Comparison of ENCODE assay signal across 7 cellular contexts in the genomic region with DNA sequence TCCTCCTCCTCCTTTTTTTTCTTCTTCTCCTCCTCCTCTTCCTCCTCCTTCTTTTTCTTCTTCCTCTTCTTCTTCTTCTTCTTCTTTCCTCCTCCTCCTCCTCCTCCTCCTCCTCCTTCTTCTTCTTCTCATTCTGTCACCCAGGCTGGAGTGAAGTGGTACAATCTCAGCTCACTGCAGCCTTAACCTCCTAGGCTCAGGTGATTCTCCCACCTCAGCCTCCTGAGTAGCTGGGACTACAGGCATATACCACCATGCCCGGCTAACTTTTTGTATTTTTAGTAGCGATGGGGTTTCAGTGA.
A peak's percentile ranks its signal among the peaks of the same experiment; 100 is the strongest.
DNase-seq lines count a peak whose midpoint lies in the region; ATAC-seq, FAIRE-seq and TF ChIP-seq lines count a peak whose summit lies in the region.
"Not testable (repeated sequence)": the region's sequence is repeated elsewhere in the genome, so short reads cannot be mapped to it uniquely, and the experiment has no call there.

No MANE protein-coding gene starts in this region.

- not testable (repeated sequence) for TF ChIP-seq RAD21 in GM12878 (IDR thresholded peaks at IDR 0.05; ENCODE audit: insufficient read depth, low read depth, low read length)

- not testable (repeated sequence) for H3K9me3 ChIP-seq in CD8-positive, alpha-beta memory T cell (ENCODE audit: low read length); MM.1S (replicated peaks; ENCODE audit: insufficient read depth, low read length); T-helper 17 cell (ENCODE audit: control insufficient read depth, low read length, poor library complexity, severe bottlenecking); GM12878 (replicated peaks; ENCODE audit: control insufficient read depth, insufficient read depth, low read length)

- FAIRE-seq in GM12878 (lab: Jason Lieb, UNC) = not testable (repeated sequence)

- not testable (repeated sequence) for H3K79me2 ChIP-seq in MM.1S (ENCODE audit: low read length); GM12878 (ENCODE audit: control insufficient read depth, insufficient read depth, low read length)

- H3K4me1 ChIP-seq in CD8-positive, alpha-beta memory T cell (ENCODE audit: insufficient read depth, low read length); GM12878 (ENCODE audit: control insufficient read depth, insufficient read depth, low read length): not testable (repeated sequence)
- peaks cover 16% of the 10 kb centered on the region; the same call in 1 of the 2 replicates for H3K4me1 ChIP-seq in MM.1S (ENCODE audit: low read length)

- not testable (repeated sequence) for H3K4me3 ChIP-seq in CD8-positive, alpha-beta memory T cell (ENCODE audit: low read length); MM.1S (ENCODE audit: low read length); GM12878

- not testable (repeated sequence) for BruUV-seq in GM12878 (replicated peaks; lab: Mats Ljungman, UMichigan)

- intact Hi-C loops in GM12878 (cut with micrococcal nuclease; ENCODE audit: unreplicated experiment) = not testable (repeated sequence)

- H3K9me3 Mint-ChIP-seq in CD8-positive, alpha-beta memory T cell; activated CD4-positive, alpha-beta memory T cell treated with anti-CD3 and anti-CD28 coated beads, Interleukin-2, amount 10 ng/mL, durations not matched to agents 7 days and 5 days; effector memory CD8-positive, alpha-beta T cell; stimulated activated memory B cell treated with anti-CD40 and anti-IgM and Interleukin-4, amounts not matched to agents 10 μg/mL and 1 μg/mL and 100 μg/mL, for 72 hours: not testable (repeated sequence)

- not testable (repeated sequence) for TF ChIP-seq EP300 in GM12878 (IDR thresholded peaks at IDR 0.05; ENCODE audit: borderline replicate concordance in 1 of 2, control insufficient read depth in 1 of 2, low read depth in 2 of 2, low read length in 2 of 2)

- not testable (repeated sequence) for TF ChIP-seq CTCF in MM.1S (IDR thresholded peaks at IDR 0.05; ENCODE audit: low read length); GM12878 (IDR thresholded peaks at IDR 0.05 in 2 of 3, conservative IDR thresholded peaks at IDR 0.05 in 1 of 3; ENCODE audit: control insufficient read depth in 2 of 3, extremely low read depth in 1 of 3, insufficient read depth in 1 of 3, low read depth in 3 of 3, low read length in 3 of 3)

- WGBS in GM12878 (ENCODE audit: insufficient coverage, insufficient replicate concordance, low lambda C conversion rate, missing lambda C conversion rate) = 96% methylated on average over 2 of the region's 2 CpGs

- H3K4me1 Mint-ChIP-seq in CD8-positive, alpha-beta memory T cell = peaks cover 11 to 23% (median 16%) of the 10 kb centered on the region in 3 donors
- H3K4me1 Mint-ChIP-seq in T-helper 17 cell = peaks cover 12% of the 10 kb centered on the region
- H3K4me1 Mint-ChIP-seq in activated CD4-positive, alpha-beta memory T cell treated with anti-CD3 and anti-CD28 coated beads, Interleukin-2, amount 10 ng/mL, durations not matched to agents 7 days and 5 days = peaks cover 21% of the 10 kb centered on the region
- H3K4me1 Mint-ChIP-seq in effector memory CD8-positive, alpha-beta T cell (ENCODE audit: low read depth in 2 of 2) = peaks cover 11 to 17% of the 10 kb centered on the region in 2 donors
- H3K4me1 Mint-ChIP-seq in stimulated activated memory B cell treated with anti-CD40 and anti-IgM and Interleukin-4, amounts not matched to agents 10 μg/mL and 1 μg/mL and 100 μg/mL, for 72 hours = peaks cover 18% of the 10 kb centered on the region

- peaks cover 12% of the 10 kb centered on the region for H3F3A ChIP-seq in MM.1S (ENCODE audit: insufficient read depth, low read length)

- in situ Hi-C loops in GM12878 (cut with MboI) = not testable (repeated sequence)

- not testable (repeated sequence) for H4K20me1 ChIP-seq in MM.1S (ENCODE audit: insufficient read depth, low read length); GM12878 (ENCODE audit: control insufficient read depth, insufficient read depth)

- not testable (repeated sequence) for H3K9me2 ChIP-seq in MM.1S (replicated peaks; ENCODE audit: insufficient read depth, low read length)

- H3K27me3 Mint-ChIP-seq in CD8-positive, alpha-beta memory T cell; stimulated activated memory B cell treated with anti-CD40 and anti-IgM and Interleukin-4, amounts not matched to agents 10 μg/mL and 1 μg/mL and 100 μg/mL, for 72 hours: not testable (repeated sequence)
- H3K27me3 Mint-ChIP-seq in T-helper 17 cell = peaks cover 20% of the 10 kb centered on the region
- H3K27me3 Mint-ChIP-seq in activated CD4-positive, alpha-beta memory T cell treated with anti-CD3 and anti-CD28 coated beads, Interleukin-2, amount 10 ng/mL, durations not matched to agents 7 days and 5 days = peaks cover 17% of the 10 kb centered on the region
- peaks cover 0 to 23% of the 10 kb centered on the region in 2 donors for H3K27me3 Mint-ChIP-seq in effector memory CD8-positive, alpha-beta T cell

- H3K4me2 ChIP-seq in MM.1S (ENCODE audit: low read depth, low read length); GM12878 (ENCODE audit: control insufficient read depth, insufficient read depth): not testable (repeated sequence)

- not testable (repeated sequence) for H3K36me3 Mint-ChIP-seq in CD8-positive, alpha-beta memory T cell; T-helper 17 cell (ENCODE audit: low read depth); activated CD4-positive, alpha-beta memory T cell treated with anti-CD3 and anti-CD28 coated beads, Interleukin-2, amount 10 ng/mL, durations not matched to agents 7 days and 5 days (ENCODE audit: low read depth); effector memory CD8-positive, alpha-beta T cell (ENCODE audit: insufficient read depth); stimulated activated memory B cell treated with anti-CD40 and anti-IgM and Interleukin-4, amounts not matched to agents 10 μg/mL and 1 μg/mL and 100 μg/mL, for 72 hours

- SMC1A ChIA-PET in GM12878 (lab: Charles Lee; ENCODE audit: uncharacterized antibody, unreplicated experiment) = interaction anchor here (0.6 kb wide), 1 partner anchor 47 kb away, joined by 3 read pairs; no protein-coding TSS in a partner anchor

- not testable (repeated sequence) for DNase-seq in CD8-positive, alpha-beta memory T cell; MM.1S; T-helper 17 cell; activated CD4-positive, alpha-beta memory T cell treated with anti-CD3 and anti-CD28 coated beads, Interleukin-2, amount 10 ng/mL, durations not matched to agents 7 days and 5 days; GM12878 (ENCODE audit: low read depth, low spot score); effector memory CD8-positive, alpha-beta T cell

- not testable (repeated sequence) for H3K27me3 ChIP-seq in CD8-positive, alpha-beta memory T cell (ENCODE audit: insufficient read depth, low read length, poor library complexity, severe bottlenecking); MM.1S (replicated peaks; ENCODE audit: insufficient read depth, low read length); GM12878 (replicated peaks in 1 of 2; ENCODE audit: control insufficient read depth in 2 of 2, insufficient read depth in 2 of 2, low read length in 1 of 2)

- peak overlapping the region in 2 of 8 donors; percentile 29 to 75 for H3K27ac Mint-ChIP-seq in CD8-positive, alpha-beta memory T cell
- H3K27ac Mint-ChIP-seq in T-helper 17 cell; activated CD4-positive, alpha-beta memory T cell treated with anti-CD3 and anti-CD28 coated beads, Interleukin-2, amount 10 ng/mL, durations not matched to agents 7 days and 5 days: not testable (repeated sequence)
- H3K27ac Mint-ChIP-seq in effector memory CD8-positive, alpha-beta T cell = peak overlapping the region; percentile 80 to 88
- peak overlapping the region; percentile 68 for H3K27ac Mint-ChIP-seq in stimulated activated memory B cell treated with anti-CD40 and anti-IgM and Interleukin-4, amounts not matched to agents 10 μg/mL and 1 μg/mL and 100 μg/mL, for 72 hours

- not testable (repeated sequence) for H3K9ac ChIP-seq in MM.1S (ENCODE audit: low read length); GM12878 (ENCODE audit: control insufficient read depth, insufficient read depth, low read length)

- TF ChIP-seq POLR2A in GM12878 (IDR thresholded peaks at IDR 0.05; ENCODE audit: low read depth, low read length) = not testable (repeated sequence)

- H3K27ac ChIP-seq in CD8-positive, alpha-beta memory T cell (ENCODE audit: low read depth, low read length); MM.1S (ENCODE audit: low read length); GM12878 (ENCODE audit: control insufficient read depth, insufficient read depth): not testable (repeated sequence)

- H2AFZ ChIP-seq in MM.1S (ENCODE audit: low read length) (0 out of 2 replicates have a peak overlapping the region, but pooled peaks have one; percentile 88), GM12878 (ENCODE audit: control insufficient read depth, low read depth, low read length) (peak overlapping the region; percentile 92; the same call in 1 of the 2 replicates)

- H3K4me3 Mint-ChIP-seq in CD8-positive, alpha-beta memory T cell = peak overlapping the region in 5 of 7 donors; percentile 3 to 79 (median 44)
- peak overlapping the region; percentile 67 for H3K4me3 Mint-ChIP-seq in T-helper 17 cell
- H3K4me3 Mint-ChIP-seq in activated CD4-positive, alpha-beta memory T cell treated with anti-CD3 and anti-CD28 coated beads, Interleukin-2, amount 10 ng/mL, durations not matched to agents 7 days and 5 days = peak overlapping the region; percentile 9
- peak overlapping the region; percentile 75 to 78 for H3K4me3 Mint-ChIP-seq in effector memory CD8-positive, alpha-beta T cell
- peak overlapping the region; percentile 74 for H3K4me3 Mint-ChIP-seq in stimulated activated memory B cell treated with anti-CD40 and anti-IgM and Interleukin-4, amounts not matched to agents 10 μg/mL and 1 μg/mL and 100 μg/mL, for 72 hours

- RAD21 ChIA-PET in GM12878 (lab: Charles Lee; ENCODE audit: unreplicated experiment) = not testable (repeated sequence)

- ATAC-seq in T-helper 17 cell; GM12878; effector memory CD8-positive, alpha-beta T cell (replicated peaks); stimulated activated memory B cell treated with anti-CD40 and anti-IgM and Interleukin-4, amounts not matched to agents 10 μg/mL and 1 μg/mL and 100 μg/mL, for 72 hours: not testable (repeated sequence)

- H3K36me3 ChIP-seq in CD8-positive, alpha-beta memory T cell (ENCODE audit: insufficient read depth, low read length); MM.1S (replicated peaks; ENCODE audit: insufficient read depth, low read length); GM12878 (ENCODE audit: control insufficient read depth in 2 of 2, insufficient read depth in 2 of 2, low read length in 1 of 2): not testable (repeated sequence)

- CTCF ChIA-PET in CD8-positive, alpha-beta memory T cell (lab: Charles Lee); activated CD4-positive, alpha-beta memory T cell treated with anti-CD3 and anti-CD28 coated beads, Interleukin-2, amount 10 ng/mL, durations not matched to agents 7 days and 5 days (lab: Charles Lee); GM12878 (lab: Yijun Ruan, JAX): not testable (repeated sequence)

- POLR2A ChIA-PET in CD8-positive, alpha-beta memory T cell (lab: Charles Lee) = interaction anchor here (1.6 kb wide), 1 partner anchor 122 kb away, joined by 5 read pairs; a partner anchor contains a TSS
- POLR2A ChIA-PET in activated CD4-positive, alpha-beta memory T cell treated with anti-CD3 and anti-CD28 coated beads, Interleukin-2, amount 10 ng/mL, durations not matched to agents 7 days and 5 days (lab: Charles Lee) = not testable (repeated sequence)
- POLR2A ChIA-PET in GM12878 (lab: Charles Lee) = interaction anchor here (0.7 kb wide), 1 partner anchor 249 kb away, joined by 3 read pairs; no protein-coding TSS in a partner anchor

Comparison
In these comparisons a context has a peak if more than half of its experiments do, and no peak if none do; other contexts are left out.
1. H3K4me3 Mint-ChIP-seq: peak in every context shown above with its lines; median percentile 76 in effector memory CD8-positive, alpha-beta T cell; 74 in stimulated activated memory B cell treated with anti-CD40 and anti-IgM and Interleukin-4, amounts not matched to agents 10 μg/mL and 1 μg/mL and 100 μg/mL, for 72 hours; 67 in T-helper 17 cell; 44 in CD8-positive, alpha-beta memory T cell; 9 in activated CD4-positive, alpha-beta memory T cell treated with anti-CD3 and anti-CD28 coated beads, Interleukin-2, amount 10 ng/mL, durations not matched to agents 7 days and 5 days.